ENCODE assay signal across 24 cellular contexts in the genomic region with DNA sequence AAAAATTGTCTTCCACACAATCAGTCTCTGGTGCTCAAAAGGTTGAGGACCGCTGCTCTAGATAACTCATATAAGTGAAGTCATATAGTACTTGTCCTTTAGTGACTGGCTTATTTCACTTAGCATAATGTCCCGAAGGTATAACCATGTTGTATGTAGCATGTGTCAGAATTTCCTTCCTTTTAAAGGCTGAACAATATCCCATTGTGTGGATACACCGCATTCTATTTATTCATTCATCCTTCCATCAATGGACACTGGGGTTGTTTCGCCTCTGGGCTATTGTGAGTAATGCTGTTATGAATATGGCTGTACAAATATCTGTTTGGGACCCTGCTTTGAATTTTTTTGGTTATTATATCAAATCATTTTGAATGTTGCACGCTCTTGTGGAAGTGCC. TPM values are rescaled to one million over a fixed set of nuclear protein-coding genes. Genes with fewer than 3 reads are reported as not detected.
"Had no signal": no experiment of that assay in that cellular context is flagged by ENCODE, and none has a peak within 500 bp of the region (broad histone marks: within the 10 kb centered on the region; RNA-seq: fewer than 3 reads in every experiment).

No MANE protein-coding gene starts in this region.

- H3K27me3 ChIP-seq: uterus had no signal

- H3K36me3 ChIP-seq: heart left ventricle, left lung, lower lobe of right lung, sigmoid colon, uterus had no signal

- FAIRE-seq: colon, endometrium, small intestine had no signal

- H3K9me3 ChIP-seq: left lung, lower lobe of right lung, mucosa of descending colon, sigmoid colon, uterus had no signal

- H3K27ac ChIP-seq: heart left ventricle, left lung, lower lobe of right lung, sigmoid colon, uterus had no signal

- H3K4me1 ChIP-seq: heart left ventricle, left lung, lower lobe of right lung, sigmoid colon, uterus had no signal

- DNase-seq: activated CD4-positive, alpha-beta T cell treated with anti-CD3 and anti-CD28 coated beads for 36 hours; activated CD4-positive, CD25-positive, alpha-beta regulatory T cell; activated CD8-positive, alpha-beta memory T cell treated with anti-CD3 and anti-CD28 coated beads, Interleukin-2, amount 10 ng/mL, durations not matched to agents 7 days and 5 days; activated CD8-positive, alpha-beta T cell treated with anti-CD3 and anti-CD28 coated beads, Interleukin-2, amount 10 ng/mL, durations not matched to agents 7 days and 5 days; activated naive CD4-positive, alpha-beta T cell; activated T-cell treated with anti-CD3 and anti-CD28 coated beads, Interleukin-2, amount 50 U/mL, for 48 hours; dermis blood vessel endothelial cell; effector CD4-positive, alpha-beta T cell; heart left ventricle; hypothalamus; kidney glomerular epithelial cell; left lung; lower lobe of right lung; mucosa of descending colon; retina; sigmoid colon; small intestine; stimulated activated CD4-positive, alpha-beta T cell treated with anti-CD3 and anti-CD28 coated beads, Interleukin-4, amount 100 ng/mL, for 4 hours; stimulated activated CD8-positive, alpha-beta memory T cell treated with anti-CD3 and anti-CD28 coated beads, Interleukin-4, amount 100 ng/mL, for 48 hours; stimulated activated naive CD8-positive, alpha-beta T cell treated with anti-CD3 and anti-CD28 coated beads, Interleukin-15, amount 100 ng/mL, for 72 hours; uterus had no signal

- H3K4me3 ChIP-seq: heart left ventricle, left lung, lower lobe of right lung, mucosa of descending colon, sigmoid colon, uterus had no signal

RNA-seq across cellular contexts. Expression of a gene that starts 4.6 kb away (rescaled TPM):
- total RNA-seq: progenitor cell of endocrine pancreas had no signal
